ENCODE assay signal across 8 cellular contexts in genomic region chr6:31952140-31952805, GRCh38. TPM values are rescaled to one million over a fixed set of nuclear protein-coding genes. Genes with fewer than 3 reads are reported as not detected.
DNase-seq lines count a peak whose midpoint lies in the region; ATAC-seq, FAIRE-seq and TF ChIP-seq lines count a peak whose summit lies in the region.

No MANE protein-coding gene starts in this region.

- POLR2A ChIA-PET in AG04449 (lab: Yijun Ruan, JAX) (interaction anchor here (0.9 to 1.2 kb wide), 5 partner anchors 20 to 125 kb away, joined by 3 to 5 read pairs (median 3); partner anchors contain the start of genes DXO, HSPA1B and ZBTB12), OCI-LY7 (lab: Charles Lee) (interaction anchor here (0.7 kb wide), 1 partner anchor 131 kb away, joined by 3 read pairs; no protein-coding TSS in a partner anchor), GM12878 (lab: Charles Lee) (interaction anchor here (0.5 kb wide), 1 partner anchor 34 kb away, joined by 4 read pairs; no protein-coding TSS in a partner anchor)

- H2AFZ ChIP-seq in OCI-LY7 (ENCODE audit: low read length) (no peak overlapping the region), GM12878 (ENCODE audit: control insufficient read depth, low read depth, low read length) (no peak overlapping the region)

- H3K79me2 ChIP-seq in OCI-LY7 (ENCODE audit: insufficient read depth, low read depth, low read length) = no peaks in the 10 kb centered on the region; the same call in 1 of the 2 replicates
- H3K79me2 ChIP-seq in GM12878 (ENCODE audit: control insufficient read depth, insufficient read depth, low read length) = no peaks in the 10 kb centered on the region; the same call in 1 of the 2 replicates

- ATAC-seq in GM12878 (peak; percentile 71), GM21786 (IDR thresholded peaks at IDR 0.05; ENCODE audit: unreplicated experiment) (no peak)

- CTCF ChIA-PET in AG04449 (lab: Yijun Ruan, JAX) (interaction anchor here (0.8 to 7.4 kb wide), 45 partner anchors 8 to 1032 kb away, joined by 3 to 94 read pairs (median 5); partner anchors contain the start of genes ATP6V1G2, C2, DXO and EHMT2), OCI-LY7 (lab: Charles Lee; ENCODE audit: unreplicated experiment) (interaction anchor here (1.4 kb wide), 1 partner anchor 22 kb away, joined by 4 read pairs; no protein-coding TSS in a partner anchor), GM12878 (lab: Yijun Ruan, JAX) (interaction anchor here (0.6 to 3.3 kb wide), 16 partner anchors 9 to 600 kb away, joined by 3 to 16 read pairs (median 4); partner anchors contain the start of genes DXO and ZBTB12)

- H3K36me3 ChIP-seq in OCI-LY7 (ENCODE audit: insufficient read depth, low read length) (peaks cover 62% of the 10 kb centered on the region), GM12878 (ENCODE audit: control insufficient read depth in 2 of 2, insufficient read depth in 2 of 2, low read length in 1 of 2) (peaks cover 8 to 21% of the 10 kb centered on the region in 2 experiments)

- intact Hi-C loops in OCI-LY7 (cut with micrococcal nuclease; ENCODE audit: unreplicated experiment) = loop anchor here (1.0 to 10.0 kb wide), 2 partner anchors 50 to 247 kb away; partner anchors contain the start of genes ABHD16A, LY6G6F and ZBTB12
- intact Hi-C loops in GM12878 (cut with micrococcal nuclease; ENCODE audit: unreplicated experiment) = no loop called here

- SMC1A ChIA-PET in GM12878 (lab: Charles Lee; ENCODE audit: uncharacterized antibody, unreplicated experiment) = interaction anchor here (0.8 to 1.5 kb wide), 6 partner anchors 12 to 117 kb away, joined by 3 to 9 read pairs (median 4); no protein-coding TSS in a partner anchor

- H3K9me3 ChIP-seq in OCI-LY7 (ENCODE audit: low read length) (no peaks in the 10 kb centered on the region), GM12878 (replicated peaks; ENCODE audit: control insufficient read depth, insufficient read depth, low read length) (no peaks in the 10 kb centered on the region)

- no peaks in the 10 kb centered on the region for H4K20me1 ChIP-seq in OCI-LY7 (ENCODE audit: insufficient read depth, low read length)
- H4K20me1 ChIP-seq in GM12878 (ENCODE audit: control insufficient read depth, insufficient read depth) = no peaks in the 10 kb centered on the region

- H3K4me1 ChIP-seq in OCI-LY7 (ENCODE audit: insufficient read depth, low read length, poor library complexity, severe bottlenecking) (no peaks in the 10 kb centered on the region), GM12878 (ENCODE audit: control insufficient read depth, insufficient read depth, low read length) (no peaks in the 10 kb centered on the region)

- no peak overlapping the region for H3K9ac ChIP-seq in GM12878 (ENCODE audit: control insufficient read depth, insufficient read depth, low read length)

- H3K4me3 ChIP-seq in AG04449 (ENCODE audit: low read depth, low read length) (no peak overlapping the region), OCI-LY7 (ENCODE audit: low read depth, low read length, poor library complexity, severe bottlenecking) (no peak overlapping the region), GM12878 (no peak overlapping the region)

- TF ChIP-seq POLR2A in GM12878 (IDR thresholded peaks at IDR 0.05; ENCODE audit: low read depth, low read length) = no peak

- BruUV-seq in OCI-LY7 (replicated peaks; lab: Mats Ljungman, UMichigan) (no TSS peak), GM12878 (replicated peaks; lab: Mats Ljungman, UMichigan) (no TSS peak)

- H3K27me3 ChIP-seq in GM12878 (replicated peaks in 1 of 2; ENCODE audit: control insufficient read depth in 2 of 2, insufficient read depth in 2 of 2, low read length in 1 of 2) = no peaks in the 10 kb centered on the region

- no peak for FAIRE-seq in GM12878 (lab: Jason Lieb, UNC)

- TF ChIP-seq CTCF in AG04449 (IDR thresholded peaks at IDR 0.05; ENCODE audit: insufficient read depth, low read length, missing control alignments) (peak; percentile 86), GM12873 (IDR thresholded peaks at IDR 0.05; ENCODE audit: insufficient read depth, low read depth, low read length, missing control alignments) (peak; percentile 60), OCI-LY7 (conservative IDR thresholded peaks at IDR 0.05; ENCODE audit: low read length) (peak; percentile 84), GM12878 (IDR thresholded peaks at IDR 0.05 in 2 of 3, conservative IDR thresholded peaks at IDR 0.05 in 1 of 3; ENCODE audit: control insufficient read depth in 2 of 3, extremely low read depth in 1 of 3, insufficient read depth in 1 of 3, low read depth in 3 of 3, low read length in 3 of 3) (peak; percentile 45 to 59 (median 47))

- RAD21 ChIA-PET in GM12878 (lab: Charles Lee; ENCODE audit: unreplicated experiment) = interaction anchor here (0.8 to 1.1 kb wide), 3 partner anchors 19 to 62 kb away, joined by 3 to 4 read pairs (median 3); partner anchors contain the start of gene DXO

- peak; percentile 36; the same call in 1 of the 2 replicates for TF ChIP-seq RAD21 in GM12878 (IDR thresholded peaks at IDR 0.05; ENCODE audit: insufficient read depth, low read depth, low read length)

- H3K4me2 ChIP-seq in OCI-LY7 (ENCODE audit: low read length) (no peak overlapping the region), GM12878 (ENCODE audit: control insufficient read depth, insufficient read depth) (no peak overlapping the region)

- DNase-seq in AG04449 (ENCODE audit: low read depth, low spot score) (no peak), OCI-LY7 (ENCODE audit: low spot score) (peak; percentile 44), GM12878 (ENCODE audit: low read depth, low spot score) (no peak), iPS-NIHi11 (ENCODE audit: low spot score) (peak; percentile 80)
- DNase-seq in stimulated activated CD4-positive, alpha-beta T cell treated with anti-CD3 and anti-CD28 coated beads, Interleukin-2, amount 100 ng/mL, for 48 hours = peak; percentile 31 to 39
- DNase-seq in NK-92 treated with Interleukin-12 subunit alpha and Interleukin-12 subunit beta, amount 100 ng/mL, for 24 hours (lab: John Stamatoyannopoulos, UW) = no peak

- no peaks in the 10 kb centered on the region for H3K9me2 ChIP-seq in OCI-LY7 (ENCODE audit: insufficient read depth, low read length)

- TF ChIP-seq EP300 in GM12878 (IDR thresholded peaks at IDR 0.05; ENCODE audit: borderline replicate concordance in 1 of 2, control insufficient read depth in 1 of 2, low read depth in 2 of 2, low read length in 2 of 2) = no peak

- in situ Hi-C loops in GM12878 (cut with MboI) = no loop called here

- H3K27ac ChIP-seq in OCI-LY7 (ENCODE audit: low read depth, low read length, poor library complexity, severe bottlenecking) = no peak overlapping the region
- H3K27ac ChIP-seq in GM12878 (ENCODE audit: control insufficient read depth, insufficient read depth) = no peak overlapping the region

- WGBS in GM12878 (ENCODE audit: insufficient coverage, insufficient replicate concordance, low lambda C conversion rate, missing lambda C conversion rate) = 75% methylated on average over 5 of the region's 5 CpGs

RNA-seq across cellular contexts. Expression of gene CFB, which starts 6.4 kb away (rescaled TPM):
- total RNA-seq in OCI-LY7 (2014; rRNA removed; shearing (Covaris generic)) = 1.1 TPM in 1 of 2 replicates, not detected in the other
- total RNA-seq in OCI-LY7 (2022) (1.2 and 2.4 TPM in 2 replicates), GM12878 (2014; rRNA removed) (not detected in 2 replicates), GM12878 (2014; rRNA removed; fragmentation: Illumina TruSeq; extraction: Trizol) (not detected in 2 replicates), GM12878 (2021) (0.44 and 0.72 TPM in 2 replicates)
- total RNA-seq in GM12878 (2013; cell fraction: nucleolus; rRNA removed) = 0.27 and 1.1 TPM in 2 replicates
- polyA plus RNA-seq in GM12878 (2011; ENCODE audit: low read depth) = not detected
- polyA plus RNA-seq in GM12878 (2011; rRNA removed) (not detected in 2 replicates), GM12878 (2014; fragmentation: Illumina TruSeq; extraction: Trizol) (not detected in 2 replicates), GM12878 (2014; fragmentation: Nextera tagmentation; extraction: Ambion mirVana) (under 1 TPM in 1 of 2 experiments, not detected in 1; 0.09 TPM), GM12878 (2014; rRNA removed) (not detected in 2 replicates), GM12878 (2016; fragmentation: Nextera tagmentation; extraction: Ambion mirVana) (1 to 10 TPM in 1 of 2 experiments, not detected in 1; 1.7 TPM)
- not detected in 2 replicates for polyA plus RNA-seq in GM12878 (2011; cell fraction: cytosol; rRNA removed)
- polyA plus RNA-seq in GM12878 (2011; cell fraction: nucleus; rRNA removed) = 0.57 and 0.63 TPM in 2 replicates
- 0.41 and 0.72 TPM in 2 replicates for polyA plus RNA-seq in GM12878 (2012)
- polyA minus RNA-seq in GM12878 (2011; rRNA and poly(A)+ RNA removed) = not detected in 2 replicates
- polyA minus RNA-seq in GM12878 (2011; cell fraction: cytosol; rRNA and poly(A)+ RNA removed) = 1.7 and 3.8 TPM in 2 replicates
- polyA minus RNA-seq in GM12878 (2011; cell fraction: nucleus; rRNA and poly(A)+ RNA removed) = 0.48 and 0.57 TPM in 2 replicates

RNA-seq across cellular contexts. Expression of gene NELFE, which starts 6.5 kb away (rescaled TPM):
- 94.8 and 134 TPM in 2 replicates for total RNA-seq in OCI-LY7 (2014; rRNA removed; shearing (Covaris generic))
- total RNA-seq in OCI-LY7 (2022) (76.1 and 77.8 TPM in 2 replicates), GM12878 (2014; rRNA removed) (49.0 and 51.9 TPM in 2 replicates), GM12878 (2014; rRNA removed; fragmentation: Illumina TruSeq; extraction: Trizol) (64.9 and 68.5 TPM in 2 replicates), GM12878 (2021) (47.6 and 51.1 TPM in 2 replicates)
- total RNA-seq in GM12878 (2013; cell fraction: nucleolus; rRNA removed) = 18.0 and 20.4 TPM in 2 replicates
- polyA plus RNA-seq in GM12878 (2011; ENCODE audit: low read depth) = 22.5 TPM
- polyA plus RNA-seq in GM12878 (2011; rRNA removed) (29.0 and 39.5 TPM in 2 replicates), GM12878 (2014; fragmentation: Illumina TruSeq; extraction: Trizol) (42.8 and 68.2 TPM in 2 replicates), GM12878 (2014; fragmentation: Nextera tagmentation; extraction: Ambion mirVana) (10 to 100 TPM in 1 of 2 experiments, 1 to 10 TPM in 1; 8.5 to 20.0 TPM), GM12878 (2014; rRNA removed) (63.5 and 75.9 TPM in 2 replicates), GM12878 (2016; fragmentation: Nextera tagmentation; extraction: Ambion mirVana) (100 to 1,000 TPM in 1 of 2 experiments, 10 to 100 TPM in 1; 95.1 to 105 TPM)
- polyA plus RNA-seq in GM12878 (2011; cell fraction: cytosol; rRNA removed) = 38.1 and 41.4 TPM in 2 replicates
- polyA plus RNA-seq in GM12878 (2011; cell fraction: nucleus; rRNA removed) = 31.9 and 33.2 TPM in 2 replicates
- 42.4 and 46.9 TPM in 2 replicates for polyA plus RNA-seq in GM12878 (2012)
- polyA minus RNA-seq in GM12878 (2011; rRNA and poly(A)+ RNA removed) = 17.6 and 24.8 TPM in 2 replicates
- polyA minus RNA-seq in GM12878 (2011; cell fraction: cytosol; rRNA and poly(A)+ RNA removed) = 14.7 and 17.8 TPM in 2 replicates
- 11.7 and 17.0 TPM in 2 replicates for polyA minus RNA-seq in GM12878 (2011; cell fraction: nucleus; rRNA and poly(A)+ RNA removed)

RNA-seq across cellular contexts. Expression of gene SKIC2, which starts 6.7 kb away (rescaled TPM):
- total RNA-seq in OCI-LY7 (2014; rRNA removed; shearing (Covaris generic)) = 45.8 and 62.2 TPM in 2 replicates
- total RNA-seq in OCI-LY7 (2022) (69.8 and 77.5 TPM in 2 replicates), GM12878 (2014; rRNA removed) (29.1 and 34.6 TPM in 2 replicates), GM12878 (2014; rRNA removed; fragmentation: Illumina TruSeq; extraction: Trizol) (20.5 and 20.8 TPM in 2 replicates), GM12878 (2021) (73.7 and 79.2 TPM in 2 replicates)
- total RNA-seq in GM12878 (2013; cell fraction: nucleolus; rRNA removed) = 77.1 and 89.2 TPM in 2 replicates
- 29.9 TPM for polyA plus RNA-seq in GM12878 (2011; ENCODE audit: low read depth)
- polyA plus RNA-seq in GM12878 (2011; rRNA removed) (13.6 and 20.8 TPM in 2 replicates), GM12878 (2014; fragmentation: Illumina TruSeq; extraction: Trizol) (22.5 and 30.3 TPM in 2 replicates), GM12878 (2014; fragmentation: Nextera tagmentation; extraction: Ambion mirVana) (1 to 10 TPM; 3.3 to 9.3 TPM), GM12878 (2014; rRNA removed) (41.2 and 41.4 TPM in 2 replicates), GM12878 (2016; fragmentation: Nextera tagmentation; extraction: Ambion mirVana) (10 to 100 TPM; 55.5 to 63.7 TPM)
- 29.3 and 37.8 TPM in 2 replicates for polyA plus RNA-seq in GM12878 (2011; cell fraction: cytosol; rRNA removed)
- polyA plus RNA-seq in GM12878 (2011; cell fraction: nucleus; rRNA removed) = 266 and 274 TPM in 2 replicates
- 52.5 and 53.7 TPM in 2 replicates for polyA plus RNA-seq in GM12878 (2012)
- 60.5 and 73.0 TPM in 2 replicates for polyA minus RNA-seq in GM12878 (2011; rRNA and poly(A)+ RNA removed)
- polyA minus RNA-seq in GM12878 (2011; cell fraction: cytosol; rRNA and poly(A)+ RNA removed) = 12.8 and 19.4 TPM in 2 replicates
- 92.6 and 122 TPM in 2 replicates for polyA minus RNA-seq in GM12878 (2011; cell fraction: nucleus; rRNA and poly(A)+ RNA removed)

RNA-seq across cellular contexts. Expression of gene DXO, which starts 19.7 kb away (rescaled TPM):
- total RNA-seq in OCI-LY7 (2014; rRNA removed; shearing (Covaris generic)) = 34.9 and 36.5 TPM in 2 replicates
- total RNA-seq in OCI-LY7 (2022) (17.5 and 28.0 TPM in 2 replicates), GM12878 (2014; rRNA removed) (17.4 and 17.6 TPM in 2 replicates), GM12878 (2014; rRNA removed; fragmentation: Illumina TruSeq; extraction: Trizol) (11.7 and 12.3 TPM in 2 replicates), GM12878 (2021) (18.5 and 20.2 TPM in 2 replicates)
- total RNA-seq in GM12878 (2013; cell fraction: nucleolus; rRNA removed) = 21.1 and 23.4 TPM in 2 replicates
- polyA plus RNA-seq in GM12878 (2011; ENCODE audit: low read depth) = 10.8 TPM
- polyA plus RNA-seq in GM12878 (2011; rRNA removed) (6.5 and 13.4 TPM in 2 replicates), GM12878 (2014; fragmentation: Illumina TruSeq; extraction: Trizol) (14.7 and 14.9 TPM in 2 replicates), GM12878 (2014; fragmentation: Nextera tagmentation; extraction: Ambion mirVana) (1 to 10 TPM; 4.5 to 6.4 TPM), GM12878 (2014; rRNA removed) (21.4 and 23.5 TPM in 2 replicates), GM12878 (2016; fragmentation: Nextera tagmentation; extraction: Ambion mirVana) (10 to 100 TPM; 18.9 to 20.8 TPM)
- polyA plus RNA-seq in GM12878 (2011; cell fraction: cytosol; rRNA removed) = 22.0 and 24.7 TPM in 2 replicates
- polyA plus RNA-seq in GM12878 (2011; cell fraction: nucleus; rRNA removed) = 77.8 and 90.8 TPM in 2 replicates
- polyA plus RNA-seq in GM12878 (2012) = 19.5 and 22.7 TPM in 2 replicates
- 9.9 and 19.3 TPM in 2 replicates for polyA minus RNA-seq in GM12878 (2011; rRNA and poly(A)+ RNA removed)
- polyA minus RNA-seq in GM12878 (2011; cell fraction: cytosol; rRNA and poly(A)+ RNA removed) = 4.9 and 9.1 TPM in 2 replicates
- polyA minus RNA-seq in GM12878 (2011; cell fraction: nucleus; rRNA and poly(A)+ RNA removed) = 24.3 and 30.0 TPM in 2 replicates

RNA-seq across cellular contexts. Expression of gene C2, which starts 24.8 kb away (rescaled TPM):
- total RNA-seq in OCI-LY7 (2014; rRNA removed; shearing (Covaris generic)) = 3.1 and 3.4 TPM in 2 replicates
- 4.4 and 8.7 TPM in 2 replicates for total RNA-seq in OCI-LY7 (2022)
- 0.67 and 1.3 TPM in 2 replicates for total RNA-seq in GM12878 (2013; cell fraction: nucleolus; rRNA removed)
- total RNA-seq in GM12878 (2014; rRNA removed) = 0.06 and 0.16 TPM in 2 replicates
- not detected in 2 replicates for total RNA-seq in GM12878 (2014; rRNA removed; fragmentation: Illumina TruSeq; extraction: Trizol)
- total RNA-seq in GM12878 (2021) = 0.58 and 0.97 TPM in 2 replicates
- not detected for polyA plus RNA-seq in GM12878 (2011; ENCODE audit: low read depth)
- 0.27 and 0.65 TPM in 2 replicates for polyA plus RNA-seq in GM12878 (2011; rRNA removed)
- 0.40 and 0.42 TPM in 2 replicates for polyA plus RNA-seq in GM12878 (2011; cell fraction: cytosol; rRNA removed)
- 0.31 and 0.94 TPM in 2 replicates for polyA plus RNA-seq in GM12878 (2011; cell fraction: nucleus; rRNA removed)
- 0.24 and 0.62 TPM in 2 replicates for polyA plus RNA-seq in GM12878 (2012)
- polyA plus RNA-seq in GM12878 (2014; fragmentation: Illumina TruSeq; extraction: Trizol) = 0.21 TPM in 1 of 2 replicates, not detected in the other
- polyA plus RNA-seq in GM12878 (2014; fragmentation: Nextera tagmentation; extraction: Ambion mirVana) = not detected
- polyA plus RNA-seq in GM12878 (2014; rRNA removed) = 0.18 TPM in 1 of 2 replicates, not detected in the other
- polyA plus RNA-seq in GM12878 (2016; fragmentation: Nextera tagmentation; extraction: Ambion mirVana) = under 1 TPM in 1 of 2 experiments, not detected in 1; 0.15 TPM
- polyA minus RNA-seq in GM12878 (2011; rRNA and poly(A)+ RNA removed) = 0.29 TPM in 1 of 2 replicates, not detected in the other
- not detected in 2 replicates for polyA minus RNA-seq in GM12878 (2011; cell fraction: cytosol; rRNA and poly(A)+ RNA removed)
- 0.12 TPM in 1 of 2 replicates, not detected in the other for polyA minus RNA-seq in GM12878 (2011; cell fraction: nucleus; rRNA and poly(A)+ RNA removed)

Comparison
In these comparisons a context has a peak if more than half of its experiments do, and no peak if none do; other contexts are left out.
1. DNase-seq: peak in OCI-LY7 (single experiment), iPS-NIHi11 (single experiment) and stimulated activated CD4-positive, alpha-beta T cell treated with anti-CD3 and anti-CD28 coated beads, Interleukin-2, amount 100 ng/mL, for 48 hours (2 of 2); none in AG04449 (single experiment), GM12878 (single experiment) and NK-92 treated with Interleukin-12 subunit alpha and Interleukin-12 subunit beta, amount 100 ng/mL, for 24 hours (single experiment).
2. Peak in every context shown above with its lines, with median percentiles within 50 percentile points of each other: CTCF ChIP-seq.